In the genomic region with DNA sequence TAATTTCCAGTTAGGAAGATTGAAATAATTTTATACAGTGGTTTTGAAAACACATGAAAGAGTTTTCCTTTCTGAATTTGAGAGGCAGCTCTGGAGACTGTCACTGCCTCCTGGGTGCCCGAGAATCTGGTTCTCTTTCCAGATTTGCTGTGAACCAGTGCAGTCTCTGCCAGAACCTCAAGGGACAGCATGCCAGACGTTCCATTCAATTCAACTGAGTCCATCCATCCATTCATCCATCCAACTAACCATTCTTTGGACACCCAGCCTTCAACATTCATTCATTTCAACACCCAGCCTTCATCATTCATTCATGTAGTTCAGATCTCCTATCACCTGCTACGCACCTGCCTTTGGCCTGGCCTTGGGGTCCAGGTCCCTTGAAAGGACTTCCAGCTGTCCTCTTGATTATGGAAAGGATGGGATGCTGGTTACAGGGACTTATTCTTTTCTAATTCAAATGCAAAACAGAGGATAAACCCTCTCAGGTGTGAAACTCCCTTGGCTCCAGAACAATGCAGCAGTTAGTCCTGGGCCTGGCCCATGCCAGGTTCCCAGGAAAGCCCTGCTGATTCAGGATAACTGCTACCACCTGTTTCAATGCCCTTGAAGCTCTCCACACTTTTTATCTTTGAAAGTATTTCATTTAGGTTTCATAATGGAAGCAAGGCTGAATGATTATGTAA, we compare ENCODE assay signal across 14 cellular contexts.
"Had no signal": no experiment of that assay in that cellular context is flagged by ENCODE, and none has a peak within 500 bp of the region (broad histone marks: within the 10 kb centered on the region; RNA-seq: fewer than 3 reads in every experiment).

No MANE protein-coding gene starts in this region.

- H3K36me3 ChIP-seq: brain microvascular endothelial cell, gastrocnemius medialis, heart right ventricle, tibial artery had no signal

- H3K4me1 ChIP-seq: gastrocnemius medialis, heart right ventricle, tibial artery had no signal

- H3K27me3 ChIP-seq: brain microvascular endothelial cell, gastrocnemius medialis had no signal

- H3K27ac Mint-ChIP-seq: activated CD4-positive, alpha-beta T cell treated with anti-CD3 and anti-CD28 coated beads, Interleukin-2, amount 10 ng/mL, durations not matched to agents 7 days and 5 days; activated naive CD8-positive, alpha-beta T cell treated with anti-CD3 and anti-CD28 coated beads for 36 hours; nephron had no signal

- H3K4me3 Mint-ChIP-seq: activated CD4-positive, alpha-beta T cell treated with anti-CD3 and anti-CD28 coated beads, Interleukin-2, amount 10 ng/mL, durations not matched to agents 7 days and 5 days; activated naive CD8-positive, alpha-beta T cell treated with anti-CD3 and anti-CD28 coated beads for 36 hours; nephron had no signal

- DNase-seq: activated CD4-positive, alpha-beta T cell treated with anti-CD3 and anti-CD28 coated beads, Interleukin-2, amount 10 ng/mL, durations not matched to agents 7 days and 5 days; activated gamma-delta T cell treated with Interleukin-2 at 50 U/mL for 16 hours; activated naive CD8-positive, alpha-beta T cell treated with anti-CD3 and anti-CD28 coated beads for 36 hours; brain microvascular endothelial cell; gastrocnemius medialis; heart right ventricle; kidney glomerular epithelial cell; left ventricle myocardium superior; mesenchymal stem cell; occipital lobe; stimulated activated CD4-positive, alpha-beta T cell treated with anti-CD3 and anti-CD28 coated beads, Interleukin-2, amount 100 ng/mL, for 48 hours; stimulated activated naive CD4-positive, alpha-beta T cell; tibial artery had no signal

- H3K9me3 ChIP-seq: gastrocnemius medialis, heart right ventricle, tibial artery had no signal

- ATAC-seq: gastrocnemius medialis, heart right ventricle, left ventricle myocardium superior had no signal

- H3K4me1 Mint-ChIP-seq: activated CD4-positive, alpha-beta T cell treated with anti-CD3 and anti-CD28 coated beads, Interleukin-2, amount 10 ng/mL, durations not matched to agents 7 days and 5 days; activated naive CD8-positive, alpha-beta T cell treated with anti-CD3 and anti-CD28 coated beads for 36 hours had no signal

- H3K4me3 ChIP-seq: gastrocnemius medialis, heart right ventricle, tibial artery had no signal

- H3K36me3 Mint-ChIP-seq: activated naive CD8-positive, alpha-beta T cell treated with anti-CD3 and anti-CD28 coated beads for 36 hours had no signal

- H3K27ac ChIP-seq: brain microvascular endothelial cell, gastrocnemius medialis, heart right ventricle, tibial artery had no signal

- H3K9me3 Mint-ChIP-seq: activated CD4-positive, alpha-beta T cell treated with anti-CD3 and anti-CD28 coated beads, Interleukin-2, amount 10 ng/mL, durations not matched to agents 7 days and 5 days; activated naive CD8-positive, alpha-beta T cell treated with anti-CD3 and anti-CD28 coated beads for 36 hours; nephron had no signal

- H3K27me3 Mint-ChIP-seq: activated CD4-positive, alpha-beta T cell treated with anti-CD3 and anti-CD28 coated beads, Interleukin-2, amount 10 ng/mL, durations not matched to agents 7 days and 5 days had no signal
